ENCODE assay signal across 8 cellular contexts in the genomic region with DNA sequence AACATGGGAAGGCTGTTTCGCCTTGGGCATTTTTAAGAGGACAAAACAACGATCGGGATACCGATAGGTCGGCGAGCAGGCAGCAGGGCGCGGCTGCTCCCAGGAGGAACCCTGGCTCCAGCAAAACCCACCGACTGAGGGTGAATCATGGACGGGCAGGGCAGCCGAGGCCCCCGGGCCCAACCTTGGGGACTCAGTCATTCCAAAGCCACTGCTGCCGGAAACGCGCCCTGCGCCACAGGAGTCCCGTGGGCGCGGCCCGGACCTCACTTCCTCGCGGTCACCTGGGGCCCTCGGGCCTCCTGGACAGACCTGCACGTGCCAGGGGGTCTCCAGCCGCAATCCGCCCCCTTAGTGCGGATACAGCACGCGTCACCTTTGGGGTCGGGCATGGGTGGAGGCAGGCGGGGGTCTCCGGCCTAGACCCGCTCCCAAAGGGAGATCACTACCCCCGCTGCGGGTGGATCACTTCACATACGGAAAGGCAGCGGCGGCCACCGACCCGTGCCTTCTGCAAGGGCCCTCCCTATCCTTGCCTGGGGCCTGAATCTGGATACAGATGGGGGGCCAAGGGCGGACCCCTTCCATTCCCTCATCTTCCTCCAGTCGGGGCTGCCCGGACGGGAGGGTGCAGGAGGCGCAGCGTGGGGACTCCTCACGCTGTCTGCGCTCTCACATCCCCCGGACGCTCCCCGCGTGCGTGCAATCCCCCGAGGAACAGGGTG. TPM values are rescaled to one million over a fixed set of nuclear protein-coding genes. Genes with fewer than 3 reads are reported as not detected.
DNase-seq lines count a peak whose midpoint lies in the region; ATAC-seq and TF ChIP-seq lines count a peak whose summit lies in the region.

No MANE protein-coding gene starts in this region.

- intact Hi-C loops in upper lobe of right lung (cut with DNase I), result no loop called here

- DNase-seq in AG04450 (ENCODE audit: low read depth, low spot score) (no peak), RKO (ENCODE audit: low spot score) (peak; percentile 84), globus pallidus (ENCODE audit: low spot score) (peak; percentile 26), omental fat pad (ENCODE audit: low spot score) (peak; percentile 27), upper lobe of right lung (peak; percentile 88)
- DNase-seq in activated naive CD4-positive, alpha-beta T cell treated with anti-CD3 and anti-CD28 coated beads, Interleukin-2, amount 10 ng/mL, durations not matched to agents 7 days and 5 days, result peak; percentile 59

- no peak for TF ChIP-seq CTCF in AG04450 (IDR thresholded peaks at IDR 0.05; ENCODE audit: low read depth, low read length)
- no peak for TF ChIP-seq CTCF in omental fat pad (IDR thresholded peaks at IDR 0.05)
- no peak for TF ChIP-seq CTCF in upper lobe of right lung (IDR thresholded peaks at IDR 0.05)

- H3K27me3 ChIP-seq in AG04450 (ENCODE audit: control insufficient read depth, insufficient read depth, low read length) (no peaks in the 10 kb centered on the region), upper lobe of right lung (no peaks in the 10 kb centered on the region)

- H3K27ac ChIP-seq in AG04450 (ENCODE audit: low read depth, low read length) (peak overlapping the region; percentile 77), upper lobe of right lung (peak overlapping the region; percentile 95)

- H3K36me3 ChIP-seq in upper lobe of right lung, result peaks cover 5% of the 10 kb centered on the region

- ATAC-seq in GM18873 (IDR thresholded peaks at IDR 0.05; ENCODE audit: low FRiP score, unreplicated experiment), result peak; percentile 12
- peak; percentile 24 for ATAC-seq in HG03159 (IDR thresholded peaks at IDR 0.05; ENCODE audit: unreplicated experiment)
- ATAC-seq in omental fat pad (ENCODE audit: low FRiP score), result peak; percentile 16
- ATAC-seq in upper lobe of right lung, result peak; percentile 60

- H3K36me3 Mint-ChIP-seq in activated naive CD4-positive, alpha-beta T cell treated with anti-CD3 and anti-CD28 coated beads, Interleukin-2, amount 10 ng/mL, durations not matched to agents 7 days and 5 days, result peaks cover 12% of the 10 kb centered on the region

- no peaks in the 10 kb centered on the region for H3K27me3 Mint-ChIP-seq in activated naive CD4-positive, alpha-beta T cell treated with anti-CD3 and anti-CD28 coated beads, Interleukin-2, amount 10 ng/mL, durations not matched to agents 7 days and 5 days

- POLR2A ChIA-PET in AG04450 (lab: Yijun Ruan, JAX), result interaction anchor here (0.7 to 1.2 kb wide), 5 partner anchors 14 to 324 kb away, joined by 3 to 9 read pairs (median 4); a partner anchor contains a TSS

- peak overlapping the region; percentile 94 for H3K27ac Mint-ChIP-seq in activated naive CD4-positive, alpha-beta T cell treated with anti-CD3 and anti-CD28 coated beads, Interleukin-2, amount 10 ng/mL, durations not matched to agents 7 days and 5 days

- peaks cover 22% of the 10 kb centered on the region for H3K4me1 ChIP-seq in upper lobe of right lung

- no peaks in the 10 kb centered on the region for H3K9me3 Mint-ChIP-seq in activated naive CD4-positive, alpha-beta T cell treated with anti-CD3 and anti-CD28 coated beads, Interleukin-2, amount 10 ng/mL, durations not matched to agents 7 days and 5 days

- peak overlapping the region; percentile 89 for H3K4me3 Mint-ChIP-seq in activated naive CD4-positive, alpha-beta T cell treated with anti-CD3 and anti-CD28 coated beads, Interleukin-2, amount 10 ng/mL, durations not matched to agents 7 days and 5 days

- CTCF ChIA-PET in AG04450 (lab: Charles Lee), result interaction anchor here (1.0 kb wide), 1 partner anchor 72 kb away, joined by 3 read pairs; no protein-coding TSS in a partner anchor
- CTCF ChIA-PET in activated naive CD4-positive, alpha-beta T cell treated with anti-CD3 and anti-CD28 coated beads, Interleukin-2, amount 10 ng/mL, durations not matched to agents 7 days and 5 days (lab: Charles Lee), result no interaction called here

- H3K9me3 ChIP-seq in AG04450 (ENCODE audit: control insufficient read depth, insufficient read depth, low read length) (no peaks in the 10 kb centered on the region; the same call in 1 of the 2 replicates), upper lobe of right lung (no peaks in the 10 kb centered on the region)

- H3K4me1 Mint-ChIP-seq in activated naive CD4-positive, alpha-beta T cell treated with anti-CD3 and anti-CD28 coated beads, Interleukin-2, amount 10 ng/mL, durations not matched to agents 7 days and 5 days, result peaks cover 53% of the 10 kb centered on the region

- H3K4me3 ChIP-seq in AG04450 (ENCODE audit: low read depth, low read length) (peak overlapping the region; percentile 94), upper lobe of right lung (peak overlapping the region; percentile 96)

RNA-seq across cellular contexts. Expression of a gene that starts 0.7 kb away (rescaled TPM):
- polyA plus RNA-seq in AG04450 (2011; rRNA removed), result 491 and 630 TPM in 2 replicates
- 91.5 and 110 TPM in 2 replicates for polyA minus RNA-seq in AG04450 (2011; rRNA and poly(A)+ RNA removed)
- total RNA-seq in omental fat pad (100 to 1,000 TPM; 100 to 216 (median 162) TPM), upper lobe of right lung (178 TPM)

RNA-seq across cellular contexts. Expression of a gene that starts 47.6 kb away (rescaled TPM):
- not detected in 2 replicates for polyA plus RNA-seq in AG04450 (2011; rRNA removed)
- polyA minus RNA-seq in AG04450 (2011; rRNA and poly(A)+ RNA removed), result not detected in 2 replicates
- total RNA-seq in omental fat pad (not detected), upper lobe of right lung (27.6 TPM)

Comparison
In these comparisons a context has a peak if more than half of its experiments do, and no peak if none do; other contexts are left out.
1. RNA of a gene that starts 47.6 kb away (total RNA-seq): 27.6 TPM in upper lobe of right lung (single experiment); not detected in omental fat pad; every median in the first group is over 10 times any median in the second.
2. Peak in every context shown above with its lines, with median percentiles within 50 percentile points of each other: ATAC-seq.